ENCODE assay signal across 8 cellular contexts in the genomic region with DNA sequence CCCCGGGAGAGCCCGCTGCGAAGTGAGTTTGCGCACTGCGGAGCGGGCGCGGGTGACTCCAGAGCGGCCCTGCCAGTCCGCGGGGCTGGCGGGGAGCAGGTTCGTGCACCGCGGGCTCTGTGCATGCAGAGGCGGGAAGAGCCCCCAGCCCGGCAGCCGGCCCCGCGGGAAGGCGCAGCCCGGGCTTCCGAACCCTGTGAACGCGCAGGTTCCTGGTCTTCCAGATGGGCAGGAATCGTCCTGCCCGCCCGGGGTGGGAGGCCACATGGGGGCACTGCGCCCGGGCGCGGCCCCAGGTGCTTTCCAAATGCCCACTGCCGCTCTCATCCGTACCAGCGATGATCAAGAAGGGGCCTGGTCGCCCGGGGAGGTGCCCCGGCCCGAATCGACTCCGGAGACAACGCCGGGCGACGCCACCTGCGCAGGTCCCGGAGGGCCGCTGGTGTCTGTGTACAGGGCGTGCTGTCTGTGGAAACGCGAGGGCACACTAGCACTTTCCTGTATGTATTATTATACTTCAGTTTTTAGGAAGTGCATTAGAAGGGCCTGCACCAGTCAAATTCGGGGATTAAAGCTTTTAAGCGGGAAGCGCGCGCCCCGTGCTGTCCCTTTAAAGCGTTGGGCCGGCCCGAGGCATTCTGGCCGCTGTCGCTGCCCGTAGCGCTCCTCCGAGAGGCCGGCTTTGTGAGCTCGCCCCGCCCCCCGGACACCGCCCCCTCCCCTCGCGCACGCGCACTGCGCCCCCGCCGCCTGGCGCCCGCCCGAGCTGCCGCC. TPM values are rescaled to one million over a fixed set of nuclear protein-coding genes. Genes with fewer than 3 reads are reported as not detected.
DNase-seq lines count a peak whose midpoint lies in the region; ATAC-seq and TF ChIP-seq lines count a peak whose summit lies in the region.

A gene (plus strand): TSS at position 740 of the 774 bp plus-strand sequence. CDS start 3,796 bp downstream, outside the sequence.

- H3K36me3 Mint-ChIP-seq in natural killer cell treated with Interleukin-12 subunit alpha and Interleukin-12 subunit beta and Interleukin-15 and Interleukin-18, amount 100 ng/mL, for 72 hours = peaks cover 7% of the 10 kb centered on the region

- peak within 1 kb of the TSS; percentile 72 to 84 for H3K27ac Mint-ChIP-seq in natural killer cell treated with Interleukin-12 subunit alpha and Interleukin-12 subunit beta and Interleukin-15 and Interleukin-18, amount 100 ng/mL, for 72 hours

- ATAC-seq in GM21723 (IDR thresholded peaks at IDR 0.05; ENCODE audit: unreplicated experiment) = peak; percentile 46
- ATAC-seq in natural killer cell treated with Interleukin-12 subunit alpha and Interleukin-12 subunit beta and Interleukin-15 and Interleukin-18, amount 100 ng/mL, for 72 hours = peak; percentile 91 to 93

- peak within 1 kb of the TSS; percentile 90 for H3K4me3 Mint-ChIP-seq in natural killer cell treated with Interleukin-12 subunit alpha and Interleukin-12 subunit beta and Interleukin-15 and Interleukin-18, amount 100 ng/mL, for 72 hours

- peak; percentile 95 for DNase-seq in DMS53 (lab: John Stamatoyannopoulos, UW)
- DNase-seq in Kasumi-1 (lab: John Stamatoyannopoulos, UW) = peak; percentile 64 to 82
- peak; percentile 71 for DNase-seq in SHP77 treated with DMSO at 0.1 percent for 48 hours (lab: John Stamatoyannopoulos, UW)
- peak; percentile 86 for DNase-seq in activated effector memory CD4-positive, alpha-beta T cell treated with Interleukin-2 at 50 U/mL for 16 hours
- peak; percentile 91 for DNase-seq in fibroblast of pulmonary artery (ENCODE audit: low read depth)
- DNase-seq in natural killer cell treated with Interleukin-12 subunit alpha and Interleukin-12 subunit beta and Interleukin-15 and Interleukin-18, amount 100 ng/mL, for 72 hours (ENCODE audit: low spot score) = peak; percentile 92
- DNase-seq in stimulated activated naive CD4-positive, alpha-beta T cell (lab: John Stamatoyannopoulos, UW) = peak; percentile 84 to 94 (median 90)

- H3K9me3 Mint-ChIP-seq in natural killer cell treated with Interleukin-12 subunit alpha and Interleukin-12 subunit beta and Interleukin-15 and Interleukin-18, amount 100 ng/mL, for 72 hours = no peaks in the 10 kb centered on the region

- peak; percentile 15 for TF ChIP-seq CTCF in fibroblast of pulmonary artery (IDR thresholded peaks at IDR 0.05; ENCODE audit: low read length, missing control alignments)

- peaks cover 11 to 36% of the 10 kb centered on the region in 2 donors for H3K4me1 Mint-ChIP-seq in natural killer cell treated with Interleukin-12 subunit alpha and Interleukin-12 subunit beta and Interleukin-15 and Interleukin-18, amount 100 ng/mL, for 72 hours (ENCODE audit: low read depth in 2 of 2)

- peak within 1 kb of the TSS; percentile 92 for H3K4me3 ChIP-seq in fibroblast of pulmonary artery (replicated peaks; ENCODE audit: low read depth, low read length)

- no peaks in the 10 kb centered on the region for H3K27me3 Mint-ChIP-seq in natural killer cell treated with Interleukin-12 subunit alpha and Interleukin-12 subunit beta and Interleukin-15 and Interleukin-18, amount 100 ng/mL, for 72 hours

RNA-seq across cellular contexts. Expression of the gene that starts here (rescaled TPM):
- total RNA-seq in natural killer cell treated with Interleukin-12 subunit alpha and Interleukin-12 subunit beta and Interleukin-15 and Interleukin-18, amount 100 ng/mL, for 72 hours = 10 to 100 TPM; 32.6 to 63.7 TPM

Comparison
In these comparisons a context has a peak if more than half of its experiments do, and no peak if none do; other contexts are left out.
1. Peak in every context shown above with its lines: DNase-seq, ATAC-seq and H3K4me3 ChIP-seq.